ENCODE assay signal across 11 cellular contexts in the genomic region with DNA sequence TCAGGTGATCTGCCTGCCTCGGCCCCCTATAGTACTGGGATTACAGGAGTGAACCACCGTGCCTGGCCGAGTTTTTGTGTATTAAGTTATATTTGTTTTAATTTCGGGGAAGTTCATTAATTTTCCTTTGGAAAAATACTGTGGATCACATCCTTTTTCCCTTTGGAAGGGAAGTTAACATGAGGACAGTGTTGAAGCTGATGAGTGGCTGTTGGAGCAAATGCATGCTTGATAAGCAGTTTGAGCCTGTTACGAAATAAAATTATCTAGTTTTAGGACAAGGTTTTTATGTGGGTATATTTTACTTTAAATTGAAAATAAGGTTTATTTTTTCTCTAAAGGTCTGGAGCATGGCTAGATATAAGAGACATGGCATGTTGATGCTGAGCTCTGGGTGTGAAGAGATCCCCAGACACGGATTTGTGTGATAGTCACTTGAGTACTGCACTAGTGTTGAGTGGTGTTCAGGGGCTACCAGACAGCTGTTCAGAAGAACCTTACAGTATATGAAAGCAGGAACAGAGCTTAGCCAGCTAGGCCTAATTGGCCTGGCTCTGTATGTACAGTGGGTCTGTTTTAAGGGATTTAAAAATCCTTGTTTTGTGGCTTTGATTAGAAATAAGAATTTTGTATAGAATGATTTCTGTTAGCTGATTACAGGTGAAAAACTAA. TPM values are rescaled to one million over a fixed set of nuclear protein-coding genes. Genes with fewer than 3 reads are reported as not detected.
DNase-seq lines count a peak whose midpoint lies in the region; ATAC-seq and TF ChIP-seq lines count a peak whose summit lies in the region.
"Had no signal": no experiment of that assay in that cellular context is flagged by ENCODE, and none has a peak within 500 bp of the region (broad histone marks: within the 10 kb centered on the region; RNA-seq: fewer than 3 reads in every experiment).

No MANE protein-coding gene starts in this region.

- H3K4me3 Mint-ChIP-seq in brain, result no peak overlapping the region

- H3K36me3 ChIP-seq in BE2C, result peaks cover 14% of the 10 kb centered on the region

- H3K9me3 ChIP-seq in BE2C, result no peaks in the 10 kb centered on the region
- H3K9me3 ChIP-seq: mucosa of descending colon had no signal

- TF ChIP-seq CTCF in brain (conservative IDR thresholded peaks at IDR 0.05) (no peak), BE2C (IDR thresholded peaks at IDR 0.05; ENCODE audit: low read depth, low read length) (no peak)

- no peaks in the 10 kb centered on the region for H3K4me1 ChIP-seq in BE2C

- peaks cover 82% of the 10 kb centered on the region for H3K36me3 Mint-ChIP-seq in brain

- peaks cover 0 to 18% (median 3%) of the 10 kb centered on the region in 5 experiments for H3K9me3 Mint-ChIP-seq in brain

- ATAC-seq in GM18870 (IDR thresholded peaks at IDR 0.05; ENCODE audit: unreplicated experiment) (peak; percentile 50), HG03442 (IDR thresholded peaks at IDR 0.05; ENCODE audit: unreplicated experiment) (peak; percentile 38), GM21737 (IDR thresholded peaks at IDR 0.05; ENCODE audit: unreplicated experiment) (no peak), HG02852 (IDR thresholded peaks at IDR 0.05; ENCODE audit: unreplicated experiment) (no peak)
- ATAC-seq: mucosa of descending colon had no signal

- H3K4me3 ChIP-seq in BE2C (ENCODE audit: low read depth, low read length), result no peak overlapping the region
- H3K4me3 ChIP-seq: mucosa of descending colon had no signal

- no peaks in the 10 kb centered on the region for H3K27me3 ChIP-seq in BE2C

- DNase-seq in D341Med (ENCODE audit: low spot score), result peak; percentile 37
- no peak for DNase-seq in BE2C
- DNase-seq: activated T-cell treated with anti-CD3 and anti-CD28 coated beads for 4 hours, cortex of kidney, mucosa of descending colon, NCI-H1048 had no signal

- H3K27me3 Mint-ChIP-seq in brain, result no peaks in the 10 kb centered on the region

- H3K27ac Mint-ChIP-seq in brain, result peak overlapping the region in 4 of 5 experiments; percentile 21 to 86 (median 51)

- H3K4me1 Mint-ChIP-seq in brain, result peaks cover 24% of the 10 kb centered on the region

RNA-seq across cellular contexts. Expression of a gene that starts 17.4 kb away (rescaled TPM):
- 87.5 TPM for polyA plus RNA-seq in brain (ENCODE audit: insufficient read depth, low read depth, low replicate concordance)
- polyA plus RNA-seq in BE2C (2012; ENCODE audit: insufficient read depth, insufficient read length, low read depth), result 22.0 TPM

Comparison
In these comparisons a context has a peak if more than half of its experiments do, and no peak if none do; other contexts are left out.
1. ATAC-seq: peak in GM18870 (single experiment) and HG03442 (single experiment); none in GM21737 (single experiment) and HG02852 (single experiment).